17 cellular contexts compared by ENCODE assay signal in the genomic region with DNA sequence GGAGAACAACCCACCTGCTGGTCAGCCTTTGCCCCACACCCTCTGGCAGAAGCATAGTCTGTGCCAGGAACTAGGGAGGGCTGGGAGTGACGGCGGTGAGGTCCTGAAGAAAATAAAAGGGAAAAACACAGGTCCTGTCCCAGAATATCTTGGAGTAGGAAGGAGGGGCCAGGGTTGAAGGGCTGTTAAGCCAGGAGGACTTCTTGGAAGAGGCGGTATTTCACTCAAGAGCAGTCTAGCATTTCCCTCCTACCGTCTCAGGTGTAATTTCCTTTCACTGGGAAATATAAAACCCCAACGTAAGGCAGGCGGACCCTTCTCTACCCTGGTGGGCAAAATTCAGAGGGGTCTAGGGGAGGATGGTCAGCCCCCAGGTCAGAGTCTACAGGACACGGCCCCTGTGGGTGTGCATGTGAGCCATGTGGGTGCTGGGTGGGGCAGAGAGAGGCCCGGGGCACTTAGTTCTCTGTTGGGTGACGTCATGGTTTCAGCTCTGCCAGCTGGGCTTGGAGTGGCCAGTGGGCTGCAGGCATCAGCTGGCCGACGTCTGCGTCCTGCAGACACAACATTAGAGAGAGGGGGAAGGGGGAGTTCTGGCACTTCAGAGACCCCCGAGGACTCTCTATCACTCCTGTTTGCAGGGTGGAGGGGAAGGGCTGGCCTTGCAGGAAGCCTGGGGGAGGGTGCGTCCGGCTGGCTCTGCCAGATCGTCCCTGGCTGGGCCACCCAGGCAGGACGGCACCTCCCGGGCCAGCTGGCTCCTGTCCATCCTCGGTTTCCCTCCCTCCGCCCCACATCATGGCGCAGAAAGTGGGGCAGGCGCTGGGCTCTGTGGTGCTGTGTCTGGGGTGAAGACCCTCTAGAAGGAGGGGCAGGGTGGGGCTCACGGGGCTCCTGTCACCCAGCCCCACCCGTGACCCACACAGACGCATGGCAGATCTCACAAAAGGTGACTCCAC.
A peak's percentile ranks its signal among the peaks of the same experiment; 100 is the strongest.
DNase-seq lines count a peak whose midpoint lies in the region; ATAC-seq, FAIRE-seq and TF ChIP-seq lines count a peak whose summit lies in the region.
"Had no signal": no experiment of that assay in that cellular context is flagged by ENCODE, and none has a peak within 500 bp of the region (broad histone marks: within the 10 kb centered on the region; RNA-seq: fewer than 3 reads in every experiment).

No MANE protein-coding gene starts in this region.

- H3K36me3 ChIP-seq in K562 (ENCODE audit: control insufficient read depth, insufficient read depth, low read length): no peaks in the 10 kb centered on the region
- no peaks in the 10 kb centered on the region for H3K36me3 ChIP-seq in neuronal stem cell (replicated peaks in 1 of 2; ENCODE audit: control insufficient read depth in 2 of 2, insufficient read depth in 2 of 2, low read length in 2 of 2)
- H3K36me3 ChIP-seq in upper lobe of right lung: no peaks in the 10 kb centered on the region
- H3K36me3 ChIP-seq: BLaER1 had no signal

- H3K4me3 Mint-ChIP-seq in osteocyte (ENCODE audit: unreplicated experiment): no peak overlapping the region
- H3K4me3 Mint-ChIP-seq: CD8-positive, alpha-beta T cell had no signal

- H3K4me2 ChIP-seq in K562 (ENCODE audit: insufficient read depth, low read length) (no peak overlapping the region), neuronal stem cell (ENCODE audit: insufficient read depth, low read length, poor library complexity, severe bottlenecking) (no peak overlapping the region)
- H3K4me2 ChIP-seq: BLaER1 had no signal

- no peak overlapping the region for H2AFZ ChIP-seq in K562 (ENCODE audit: low read depth, low read length)
- H2AFZ ChIP-seq in neuronal stem cell (ENCODE audit: low read length): no peak overlapping the region

- no peaks in the 10 kb centered on the region; the same call in 1 of the 2 replicates for H4K20me1 ChIP-seq in K562 (replicated peaks; ENCODE audit: control insufficient read depth, insufficient read depth, low read length)
- H4K20me1 ChIP-seq: BLaER1 had no signal

- TF ChIP-seq CTCF in K562 (IDR thresholded peaks at IDR 0.05 in 2 of 3, conservative IDR thresholded peaks at IDR 0.05 in 1 of 3; ENCODE audit: insufficient read depth in 2 of 3, low read depth in 1 of 3, low read length in 3 of 3) (no peak), upper lobe of right lung (IDR thresholded peaks at IDR 0.05) (no peak), osteocyte (IDR thresholded peaks at IDR 0.05) (no peak)

- H3K9me3 ChIP-seq in K562 (replicated peaks; ENCODE audit: control insufficient read depth, insufficient read depth, low read depth, low read length): no peaks in the 10 kb centered on the region
- peaks cover 9 to 20% of the 10 kb centered on the region in 2 donors for H3K9me3 ChIP-seq in neuronal stem cell (replicated peaks in 1 of 2; ENCODE audit: control insufficient read depth in 2 of 2, insufficient read depth in 1 of 2, low read depth in 1 of 2, low read length in 2 of 2)
- peaks cover 13% of the 10 kb centered on the region for H3K9me3 ChIP-seq in upper lobe of right lung

- H3K79me2 ChIP-seq in K562 (ENCODE audit: control insufficient read depth, insufficient read depth, low read length): no peaks in the 10 kb centered on the region

- H4K8ac ChIP-seq in neuronal stem cell (ENCODE audit: low read depth, low read length): no peak overlapping the region

- no peak overlapping the region for H2BK5ac ChIP-seq in neuronal stem cell (ENCODE audit: low read length)

- H2BK120ac ChIP-seq in neuronal stem cell (ENCODE audit: low read depth, low read length): peak overlapping the region; percentile 41

- H3K79me1 ChIP-seq in neuronal stem cell (ENCODE audit: low read depth, low read length): no peaks in the 10 kb centered on the region

- no peaks in the 10 kb centered on the region for H3K4me1 Mint-ChIP-seq in osteocyte (ENCODE audit: unreplicated experiment)

- H3K4me3 ChIP-seq in K562 (no peak overlapping the region), neuronal stem cell (ENCODE audit: low read length in 2 of 2) (no peak overlapping the region), upper lobe of right lung (no peak overlapping the region)
- H3K4me3 ChIP-seq: BLaER1 had no signal

- H3K9me3 Mint-ChIP-seq in osteocyte (ENCODE audit: unreplicated experiment): no peaks in the 10 kb centered on the region
- H3K9me3 Mint-ChIP-seq: CD8-positive, alpha-beta T cell had no signal

- H3K36me3 Mint-ChIP-seq in osteocyte (ENCODE audit: unreplicated experiment): no peaks in the 10 kb centered on the region
- H3K36me3 Mint-ChIP-seq: CD8-positive, alpha-beta T cell had no signal

- in situ Hi-C loops in K562 (cut with MboI): no loop called here

- H3K27ac ChIP-seq in K562 (ENCODE audit: extremely low read depth, low read depth, low read length) (no peak overlapping the region), neuronal stem cell (replicated peaks; ENCODE audit: low read length) (no peak overlapping the region), upper lobe of right lung (no peak overlapping the region)
- H3K27ac ChIP-seq: 22Rv1, BLaER1 had no signal

- intact Hi-C loops in K562 (cut with micrococcal nuclease) (no loop called here), upper lobe of right lung (cut with DNase I) (no loop called here)

- CTCF ChIA-PET in K562 (lab: Yijun Ruan, JAX; ENCODE audit: low intra/inter-chr PET ratio): no interaction called here

- POLR2A ChIA-PET in K562 (lab: Yijun Ruan, JAX): no interaction called here

- no peak overlapping the region for H3K23ac ChIP-seq in neuronal stem cell (ENCODE audit: low read depth, low read length, poor library complexity)

- no peaks in the 10 kb centered on the region; a peak in 2 of 5 replicates for H3K4me1 ChIP-seq in K562 (replicated peaks in 1 of 2; ENCODE audit: control insufficient read depth in 2 of 2, insufficient read depth in 2 of 2, low read length in 2 of 2)
- H3K4me1 ChIP-seq in neuronal stem cell (ENCODE audit: control insufficient read depth in 2 of 2, insufficient read depth in 1 of 2, low read depth in 1 of 2, low read length in 2 of 2): no peaks in the 10 kb centered on the region
- no peaks in the 10 kb centered on the region for H3K4me1 ChIP-seq in upper lobe of right lung

- H2BK12ac ChIP-seq in neuronal stem cell (ENCODE audit: low read length): no peak overlapping the region

- no peak overlapping the region for H2BK15ac ChIP-seq in neuronal stem cell (ENCODE audit: low read length)

- DNase-seq in NCI-H2029 (lab: John Stamatoyannopoulos, UW) (peak; percentile 5), NCI-H2029 treated with DMSO at 0.1 percent for 48 hours (lab: John Stamatoyannopoulos, UW) (no peak), K562 (ENCODE audit: extremely low read depth in 1 of 4, low spot score in 3 of 4) (no peak), neuronal stem cell (ENCODE audit: low spot score) (no peak), upper lobe of right lung (no peak), osteocyte (ENCODE audit: extremely low spot score, unreplicated experiment) (no peak)
- DNase-seq: CD8-positive, alpha-beta T cell; DMS79; GOT3; NCI-H187 treated with DMSO at 0.1 percent for 48 hours; NCI-H2171; NCI-H446; NCI-H69 had no signal

- H3K14ac ChIP-seq in neuronal stem cell (ENCODE audit: low read length): no peak overlapping the region

- H4K91ac ChIP-seq in neuronal stem cell (ENCODE audit: low read depth, low read length, poor library complexity): no peak overlapping the region

- H2AK5ac ChIP-seq in neuronal stem cell (ENCODE audit: low read depth, low read length): peak overlapping the region; percentile 79

- TF ChIP-seq POLR2A in K562 (conservative IDR thresholded peaks at IDR 0.05): no peak

- no peaks in the 10 kb centered on the region for H3K27me3 Mint-ChIP-seq in osteocyte (ENCODE audit: unreplicated experiment)

- H3K27me3 ChIP-seq in K562 (ENCODE audit: control insufficient read depth in 2 of 2, insufficient read depth in 2 of 2, low read length in 2 of 2) (peaks cover 7 to 44% of the 10 kb centered on the region in 2 experiments; a peak in 3 of 5 replicates), neuronal stem cell (ENCODE audit: control insufficient read depth in 3 of 3, insufficient read depth in 3 of 3, low read depth in 1 of 3, low read length in 3 of 3) (peaks cover 0 to 34% (median 0%) of the 10 kb centered on the region in 3 experiments), upper lobe of right lung (no peaks in the 10 kb centered on the region)

- BruUV-seq in K562 (replicated peaks; lab: Mats Ljungman, UMichigan): no TSS peak

- no peaks in the 10 kb centered on the region for H3K9me1 ChIP-seq in K562 (ENCODE audit: control insufficient read depth, insufficient read depth, low read length)

- no peak for TF ChIP-seq RAD21 in K562 (CRISPR knock-in tag; conservative IDR thresholded peaks at IDR 0.05 in 1 of 2, IDR thresholded peaks at IDR 0.05 in 1 of 2)

- H3K4ac ChIP-seq in neuronal stem cell (ENCODE audit: low read length): no peak overlapping the region

- 3% methylated on average over 25 of the region's 25 CpGs for WGBS in K562 (ENCODE audit: insufficient coverage, low coverage, missing lambda C conversion rate)
- no CpG with 5 or more reads among the region's 25 CpGs for WGBS in neuronal stem cell (ENCODE audit: extremely low coverage in 2 of 2, insufficient read length in 2 of 2, insufficient replicate concordance in 1 of 2), 2 donors

- no peak for FAIRE-seq in K562 (lab: Jason Lieb, UNC)

- H3K27ac Mint-ChIP-seq in osteocyte (ENCODE audit: unreplicated experiment): no peak overlapping the region
- H3K27ac Mint-ChIP-seq: CD8-positive, alpha-beta T cell had no signal

- no peak overlapping the region for H3K18ac ChIP-seq in neuronal stem cell (ENCODE audit: low read length)

- H3K9ac ChIP-seq in K562 (ENCODE audit: insufficient read depth in 1 of 2, low read depth in 2 of 2, low read length in 2 of 2) (no peak overlapping the region), neuronal stem cell (ENCODE audit: low read depth, low read length, poor library complexity) (no peak overlapping the region)
- H3K9ac ChIP-seq: BLaER1 had no signal

- no peak for ATAC-seq in K562
- peak; percentile 17 for ATAC-seq in upper lobe of right lung
- ATAC-seq in HG02884 (IDR thresholded peaks at IDR 0.05; ENCODE audit: unreplicated experiment): no peak
- no peak for ATAC-seq in HG03139 (IDR thresholded peaks at IDR 0.05; ENCODE audit: unreplicated experiment)
- ATAC-seq: CD8-positive, alpha-beta T cell had no signal

- TF ChIP-seq EP300 in K562 (IDR thresholded peaks at IDR 0.05; ENCODE audit: low read length): no peak

TF ChIP-seq in K562, 482 proteins besides CTCF, POLR2A, EP300 and RAD21 (continues in another document):
- TF ChIP-seq ZNF324 (CRISPR knock-in tag; IDR thresholded peaks at IDR 0.05): no peak
- TF ChIP-seq NBN (IDR thresholded peaks at IDR 0.05; ENCODE audit: low read depth): no peak
- no peak for TF ChIP-seq CHD4 (IDR thresholded peaks at IDR 0.05; ENCODE audit: insufficient read depth, insufficient replicate concordance, low read depth, low read length, poor library complexity, severe bottlenecking)
- no peak for TF ChIP-seq RB1 (IDR thresholded peaks at IDR 0.05; ENCODE audit: low read depth)
- 0 out of 2 replicates have a peak, but pooled peaks have one; percentile 42 for TF ChIP-seq ZNF436 (CRISPR knock-in tag; IDR thresholded peaks at IDR 0.05)
- no peak for TF ChIP-seq CTBP1 (IDR thresholded peaks at IDR 0.05; ENCODE audit: borderline replicate concordance)
- TF ChIP-seq RNF2 (IDR thresholded peaks at IDR 0.05): no peak
- no peak for TF ChIP-seq CSDE1 (IDR thresholded peaks at IDR 0.05)
